Comparison of ENCODE assay signal across 1 cellular context in the genomic region with DNA sequence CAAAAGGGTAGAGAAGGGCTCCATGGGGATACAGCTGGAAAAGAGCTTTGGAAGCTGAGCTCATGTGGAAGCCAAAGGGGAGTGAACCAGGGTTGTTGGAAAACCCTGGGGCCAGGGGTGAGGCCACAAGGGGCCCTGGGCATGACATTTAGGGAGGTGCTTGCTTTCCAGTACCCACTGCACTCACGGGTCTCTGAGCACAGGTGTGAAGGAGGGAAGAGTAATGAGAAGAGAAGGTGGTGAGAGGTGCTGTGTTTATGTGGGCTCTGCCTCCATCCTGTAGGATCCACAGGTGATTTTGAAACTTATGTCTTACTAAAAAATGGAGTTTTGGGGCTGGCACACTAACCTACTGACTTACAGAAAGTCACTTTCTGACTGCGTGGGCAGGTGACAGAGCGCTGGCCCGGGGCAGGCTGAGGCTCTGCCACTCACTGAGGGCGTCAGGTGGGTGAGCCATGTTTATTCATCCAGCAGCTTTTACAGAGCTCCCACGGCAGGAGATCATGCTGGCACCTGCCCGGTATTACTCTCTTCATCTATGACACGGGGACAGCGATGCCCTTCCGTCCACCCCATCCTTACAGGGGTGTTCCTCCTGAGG.
A peak's percentile ranks its signal among the peaks of the same experiment; 100 is the strongest.
TF ChIP-seq lines count a peak whose summit lies in the region.

No MANE protein-coding gene starts in this region.

TF ChIP-seq in GM12878, 131 proteins besides CTCF, POLR2A, EP300 and RAD21 (continued from another document):
- TF ChIP-seq, protein P1, sequence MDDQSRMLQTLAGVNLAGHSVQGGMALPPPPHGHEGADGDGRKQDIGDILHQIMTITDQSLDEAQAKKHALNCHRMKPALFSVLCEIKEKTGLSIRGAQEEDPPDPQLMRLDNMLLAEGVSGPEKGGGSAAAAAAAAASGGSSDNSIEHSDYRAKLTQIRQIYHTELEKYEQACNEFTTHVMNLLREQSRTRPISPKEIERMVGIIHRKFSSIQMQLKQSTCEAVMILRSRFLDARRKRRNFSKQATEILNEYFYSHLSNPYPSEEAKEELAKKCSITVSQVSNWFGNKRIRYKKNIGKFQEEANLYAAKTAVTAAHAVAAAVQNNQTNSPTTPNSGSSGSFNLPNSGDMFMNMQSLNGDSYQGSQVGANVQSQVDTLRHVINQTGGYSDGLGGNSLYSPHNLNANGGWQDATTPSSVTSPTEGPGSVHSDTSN (IDR thresholded peaks at IDR 0.05; ENCODE audit: insufficient replicate concordance, low read depth, low read length): no peak
- 0 out of 2 replicates have a peak, but pooled peaks have one; percentile 11 for TF ChIP-seq HDGF (IDR thresholded peaks at IDR 0.05)
- TF ChIP-seq RELA (IDR thresholded peaks at IDR 0.05; ENCODE audit: borderline replicate concordance, partially characterized antibody): no peak
- TF ChIP-seq, protein P2, sequence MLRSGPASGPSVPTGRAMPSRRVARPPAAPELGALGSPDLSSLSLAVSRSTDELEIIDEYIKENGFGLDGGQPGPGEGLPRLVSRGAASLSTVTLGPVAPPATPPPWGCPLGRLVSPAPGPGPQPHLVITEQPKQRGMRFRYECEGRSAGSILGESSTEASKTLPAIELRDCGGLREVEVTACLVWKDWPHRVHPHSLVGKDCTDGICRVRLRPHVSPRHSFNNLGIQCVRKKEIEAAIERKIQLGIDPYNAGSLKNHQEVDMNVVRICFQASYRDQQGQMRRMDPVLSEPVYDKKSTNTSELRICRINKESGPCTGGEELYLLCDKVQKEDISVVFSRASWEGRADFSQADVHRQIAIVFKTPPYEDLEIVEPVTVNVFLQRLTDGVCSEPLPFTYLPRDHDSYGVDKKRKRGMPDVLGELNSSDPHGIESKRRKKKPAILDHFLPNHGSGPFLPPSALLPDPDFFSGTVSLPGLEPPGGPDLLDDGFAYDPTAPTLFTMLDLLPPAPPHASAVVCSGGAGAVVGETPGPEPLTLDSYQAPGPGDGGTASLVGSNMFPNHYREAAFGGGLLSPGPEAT (IDR thresholded peaks at IDR 0.05; ENCODE audit: low read depth): 0 out of 2 replicates have a peak, but pooled peaks have one; percentile 28
- no peak for TF ChIP-seq NFYA (IDR thresholded peaks at IDR 0.05; ENCODE audit: borderline replicate concordance, low read depth, low read length)
- peak; percentile 30; the same call in 1 of the 2 replicates for TF ChIP-seq GATAD2B (conservative IDR thresholded peaks at IDR 0.05; ENCODE audit: low read depth)
- TF ChIP-seq CHD2 (IDR thresholded peaks at IDR 0.05; ENCODE audit: borderline replicate concordance, low read depth, low read length): no peak
- TF ChIP-seq EED (IDR thresholded peaks at IDR 0.05; ENCODE audit: low read depth): 0 out of 2 replicates have a peak, but pooled peaks have one; percentile 37
- TF ChIP-seq, protein P3, sequence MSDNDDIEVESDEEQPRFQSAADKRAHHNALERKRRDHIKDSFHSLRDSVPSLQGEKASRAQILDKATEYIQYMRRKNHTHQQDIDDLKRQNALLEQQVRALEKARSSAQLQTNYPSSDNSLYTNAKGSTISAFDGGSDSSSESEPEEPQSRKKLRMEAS (IDR thresholded peaks at IDR 0.05; ENCODE audit: low read depth, low read length): no peak
- TF ChIP-seq MTA2 (IDR thresholded peaks at IDR 0.05; ENCODE audit: low read depth): peak; percentile 23; the same call in 1 of the 2 replicates
- TF ChIP-seq RCOR1 (conservative IDR thresholded peaks at IDR 0.05; ENCODE audit: low read depth, low read length): no peak
- TF ChIP-seq YBX1 (IDR thresholded peaks at IDR 0.05): no peak
- no peak for TF ChIP-seq SREBF2 (IDR thresholded peaks at IDR 0.05; ENCODE audit: low read length)
- TF ChIP-seq, protein P4, sequence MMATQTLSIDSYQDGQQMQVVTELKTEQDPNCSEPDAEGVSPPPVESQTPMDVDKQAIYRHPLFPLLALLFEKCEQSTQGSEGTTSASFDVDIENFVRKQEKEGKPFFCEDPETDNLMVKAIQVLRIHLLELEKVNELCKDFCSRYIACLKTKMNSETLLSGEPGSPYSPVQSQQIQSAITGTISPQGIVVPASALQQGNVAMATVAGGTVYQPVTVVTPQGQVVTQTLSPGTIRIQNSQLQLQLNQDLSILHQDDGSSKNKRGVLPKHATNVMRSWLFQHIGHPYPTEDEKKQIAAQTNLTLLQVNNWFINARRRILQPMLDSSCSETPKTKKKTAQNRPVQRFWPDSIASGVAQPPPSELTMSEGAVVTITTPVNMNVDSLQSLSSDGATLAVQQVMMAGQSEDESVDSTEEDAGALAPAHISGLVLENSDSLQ (IDR thresholded peaks at IDR 0.05): peak; percentile 66
- no peak for TF ChIP-seq BRCA1 (IDR thresholded peaks at IDR 0.05; ENCODE audit: low read depth, low read length)
- TF ChIP-seq BHLHE40 (IDR thresholded peaks at IDR 0.05; ENCODE audit: borderline replicate concordance in 1 of 2, low read depth in 2 of 2, low read length in 1 of 2): 0 out of 4 replicates have a peak, but pooled peaks of 1 of the 2 experiments have one; percentile 19
- TF ChIP-seq POU2F2 (IDR thresholded peaks at IDR 0.05; ENCODE audit: borderline replicate concordance, low read depth, low read length): no peak
- TF ChIP-seq CBFB (IDR thresholded peaks at IDR 0.05; ENCODE audit: low read depth): no peak
- TF ChIP-seq IKZF1 (conservative IDR thresholded peaks at IDR 0.05): peak; percentile 57
- TF ChIP-seq PML (IDR thresholded peaks at IDR 0.05; ENCODE audit: low read length): no peak
